Comparison of ENCODE assay signal across 3 cellular contexts in the genomic region with DNA sequence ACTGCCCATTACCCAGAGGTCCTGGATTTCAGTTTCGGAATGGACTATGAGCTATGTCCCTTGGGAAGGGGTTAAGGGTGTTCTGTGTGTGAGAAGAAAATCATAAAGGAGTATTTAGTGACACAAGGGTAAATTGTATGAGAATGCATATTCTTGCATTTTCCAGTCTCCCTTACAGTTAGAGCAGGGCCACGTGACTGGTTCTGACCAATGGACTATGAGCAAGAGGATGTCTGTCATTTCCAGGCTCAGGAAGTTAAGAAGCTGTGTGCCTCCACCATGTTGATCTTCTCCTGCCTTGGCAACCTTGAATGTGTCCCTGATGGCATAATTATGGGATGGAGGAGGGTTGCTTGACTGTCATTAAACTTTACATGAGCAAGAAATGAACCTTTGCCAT.
TF ChIP-seq lines count a peak whose summit lies in the region.

No MANE protein-coding gene starts in this region.

TF ChIP-seq in IMR-90, 13 proteins besides CTCF, POLR2A, EP300 and RAD21 (continued from another document):
- TF ChIP-seq, protein P1, sequence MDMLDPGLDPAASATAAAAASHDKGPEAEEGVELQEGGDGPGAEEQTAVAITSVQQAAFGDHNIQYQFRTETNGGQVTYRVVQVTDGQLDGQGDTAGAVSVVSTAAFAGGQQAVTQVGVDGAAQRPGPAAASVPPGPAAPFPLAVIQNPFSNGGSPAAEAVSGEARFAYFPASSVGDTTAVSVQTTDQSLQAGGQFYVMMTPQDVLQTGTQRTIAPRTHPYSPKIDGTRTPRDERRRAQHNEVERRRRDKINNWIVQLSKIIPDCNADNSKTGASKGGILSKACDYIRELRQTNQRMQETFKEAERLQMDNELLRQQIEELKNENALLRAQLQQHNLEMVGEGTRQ (IDR thresholded peaks at IDR 0.05; ENCODE audit: low read depth, low read length): peak; percentile 25; the same call in 1 of the 2 replicates

TF ChIP-seq in WTC11, 78 proteins besides CTCF, POLR2A, EP300 and RAD21:
- TF ChIP-seq, protein P2, sequence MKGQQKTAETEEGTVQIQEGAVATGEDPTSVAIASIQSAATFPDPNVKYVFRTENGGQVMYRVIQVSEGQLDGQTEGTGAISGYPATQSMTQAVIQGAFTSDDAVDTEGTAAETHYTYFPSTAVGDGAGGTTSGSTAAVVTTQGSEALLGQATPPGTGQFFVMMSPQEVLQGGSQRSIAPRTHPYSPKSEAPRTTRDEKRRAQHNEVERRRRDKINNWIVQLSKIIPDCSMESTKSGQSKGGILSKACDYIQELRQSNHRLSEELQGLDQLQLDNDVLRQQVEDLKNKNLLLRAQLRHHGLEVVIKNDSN (CRISPR knock-in tag; IDR thresholded peaks at IDR 0.05): peak; percentile 33; the same call in 1 of the 2 replicates
- TF ChIP-seq EMX1 (CRISPR knock-in tag; IDR thresholded peaks at IDR 0.05): no peak
TF ChIP-seq in WTC11: peak in this region for 1.

TF ChIP-seq in HepG2, 621 proteins besides CTCF, POLR2A, EP300 and RAD21:
- TF ChIP-seq, protein P3, sequence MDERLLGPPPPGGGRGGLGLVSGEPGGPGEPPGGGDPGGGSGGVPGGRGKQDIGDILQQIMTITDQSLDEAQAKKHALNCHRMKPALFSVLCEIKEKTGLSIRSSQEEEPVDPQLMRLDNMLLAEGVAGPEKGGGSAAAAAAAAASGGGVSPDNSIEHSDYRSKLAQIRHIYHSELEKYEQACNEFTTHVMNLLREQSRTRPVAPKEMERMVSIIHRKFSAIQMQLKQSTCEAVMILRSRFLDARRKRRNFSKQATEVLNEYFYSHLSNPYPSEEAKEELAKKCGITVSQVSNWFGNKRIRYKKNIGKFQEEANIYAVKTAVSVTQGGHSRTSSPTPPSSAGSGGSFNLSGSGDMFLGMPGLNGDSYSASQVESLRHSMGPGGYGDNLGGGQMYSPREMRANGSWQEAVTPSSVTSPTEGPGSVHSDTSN (CRISPR knock-in tag; IDR thresholded peaks at IDR 0.05): no peak
- no peak for TF ChIP-seq ZNF33A (CRISPR knock-in tag; IDR thresholded peaks at IDR 0.05; ENCODE audit: borderline replicate concordance)
- no peak for TF ChIP-seq SRY (CRISPR knock-in tag; IDR thresholded peaks at IDR 0.05)
- TF ChIP-seq ZNF724P (CRISPR knock-in tag; IDR thresholded peaks at IDR 0.05; ENCODE audit: borderline replicate concordance): no peak
- TF ChIP-seq ZNF282 (IDR thresholded peaks at IDR 0.05; ENCODE audit: partially characterized antibody): no peak
- TF ChIP-seq BRCA1 (CRISPR knock-in tag; IDR thresholded peaks at IDR 0.05): no peak
- TF ChIP-seq, protein P4, sequence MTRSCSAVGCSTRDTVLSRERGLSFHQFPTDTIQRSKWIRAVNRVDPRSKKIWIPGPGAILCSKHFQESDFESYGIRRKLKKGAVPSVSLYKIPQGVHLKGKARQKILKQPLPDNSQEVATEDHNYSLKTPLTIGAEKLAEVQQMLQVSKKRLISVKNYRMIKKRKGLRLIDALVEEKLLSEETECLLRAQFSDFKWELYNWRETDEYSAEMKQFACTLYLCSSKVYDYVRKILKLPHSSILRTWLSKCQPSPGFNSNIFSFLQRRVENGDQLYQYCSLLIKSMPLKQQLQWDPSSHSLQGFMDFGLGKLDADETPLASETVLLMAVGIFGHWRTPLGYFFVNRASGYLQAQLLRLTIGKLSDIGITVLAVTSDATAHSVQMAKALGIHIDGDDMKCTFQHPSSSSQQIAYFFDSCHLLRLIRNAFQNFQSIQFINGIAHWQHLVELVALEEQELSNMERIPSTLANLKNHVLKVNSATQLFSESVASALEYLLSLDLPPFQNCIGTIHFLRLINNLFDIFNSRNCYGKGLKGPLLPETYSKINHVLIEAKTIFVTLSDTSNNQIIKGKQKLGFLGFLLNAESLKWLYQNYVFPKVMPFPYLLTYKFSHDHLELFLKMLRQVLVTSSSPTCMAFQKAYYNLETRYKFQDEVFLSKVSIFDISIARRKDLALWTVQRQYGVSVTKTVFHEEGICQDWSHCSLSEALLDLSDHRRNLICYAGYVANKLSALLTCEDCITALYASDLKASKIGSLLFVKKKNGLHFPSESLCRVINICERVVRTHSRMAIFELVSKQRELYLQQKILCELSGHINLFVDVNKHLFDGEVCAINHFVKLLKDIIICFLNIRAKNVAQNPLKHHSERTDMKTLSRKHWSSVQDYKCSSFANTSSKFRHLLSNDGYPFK (CRISPR knock-in tag; IDR thresholded peaks at IDR 0.05; ENCODE audit: borderline replicate concordance): no peak
- TF ChIP-seq EHMT2 (IDR thresholded peaks at IDR 0.05; ENCODE audit: borderline replicate concordance, low read depth, low read length): no peak
- TF ChIP-seq, protein P5, sequence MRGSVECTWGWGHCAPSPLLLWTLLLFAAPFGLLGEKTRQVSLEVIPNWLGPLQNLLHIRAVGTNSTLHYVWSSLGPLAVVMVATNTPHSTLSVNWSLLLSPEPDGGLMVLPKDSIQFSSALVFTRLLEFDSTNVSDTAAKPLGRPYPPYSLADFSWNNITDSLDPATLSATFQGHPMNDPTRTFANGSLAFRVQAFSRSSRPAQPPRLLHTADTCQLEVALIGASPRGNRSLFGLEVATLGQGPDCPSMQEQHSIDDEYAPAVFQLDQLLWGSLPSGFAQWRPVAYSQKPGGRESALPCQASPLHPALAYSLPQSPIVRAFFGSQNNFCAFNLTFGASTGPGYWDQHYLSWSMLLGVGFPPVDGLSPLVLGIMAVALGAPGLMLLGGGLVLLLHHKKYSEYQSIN (CRISPR knock-in tag; IDR thresholded peaks at IDR 0.05; ENCODE audit: borderline replicate concordance): no peak
- TF ChIP-seq, protein P6, sequence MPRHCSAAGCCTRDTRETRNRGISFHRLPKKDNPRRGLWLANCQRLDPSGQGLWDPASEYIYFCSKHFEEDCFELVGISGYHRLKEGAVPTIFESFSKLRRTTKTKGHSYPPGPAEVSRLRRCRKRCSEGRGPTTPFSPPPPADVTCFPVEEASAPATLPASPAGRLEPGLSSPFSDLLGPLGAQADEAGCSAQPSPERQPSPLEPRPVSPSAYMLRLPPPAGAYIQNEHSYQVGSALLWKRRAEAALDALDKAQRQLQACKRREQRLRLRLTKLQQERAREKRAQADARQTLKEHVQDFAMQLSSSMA (CRISPR knock-in tag; IDR thresholded peaks at IDR 0.05): no peak
- no peak for TF ChIP-seq ZNF567 (CRISPR knock-in tag; IDR thresholded peaks at IDR 0.05; ENCODE audit: borderline replicate concordance)
- TF ChIP-seq, protein P7, sequence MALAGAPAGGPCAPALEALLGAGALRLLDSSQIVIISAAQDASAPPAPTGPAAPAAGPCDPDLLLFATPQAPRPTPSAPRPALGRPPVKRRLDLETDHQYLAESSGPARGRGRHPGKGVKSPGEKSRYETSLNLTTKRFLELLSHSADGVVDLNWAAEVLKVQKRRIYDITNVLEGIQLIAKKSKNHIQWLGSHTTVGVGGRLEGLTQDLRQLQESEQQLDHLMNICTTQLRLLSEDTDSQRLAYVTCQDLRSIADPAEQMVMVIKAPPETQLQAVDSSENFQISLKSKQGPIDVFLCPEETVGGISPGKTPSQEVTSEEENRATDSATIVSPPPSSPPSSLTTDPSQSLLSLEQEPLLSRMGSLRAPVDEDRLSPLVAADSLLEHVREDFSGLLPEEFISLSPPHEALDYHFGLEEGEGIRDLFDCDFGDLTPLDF (CRISPR knock-in tag; IDR thresholded peaks at IDR 0.05): no peak
- no peak for TF ChIP-seq PAX8 (CRISPR knock-in tag; IDR thresholded peaks at IDR 0.05; ENCODE audit: borderline replicate concordance)
